ENCODE assay signal across 17 cellular contexts in genomic region chr2:58893645-58894336, GRCh38.
"Had no signal": no experiment of that assay in that cellular context is flagged by ENCODE, and none has a peak within 500 bp of the region (broad histone marks: within the 10 kb centered on the region; RNA-seq: fewer than 3 reads in every experiment).

No MANE protein-coding gene starts in this region.

- H3K4me1 Mint-ChIP-seq: activated naive CD8-positive, alpha-beta T cell treated with anti-CD3 and anti-CD28 coated beads, Interleukin-2, amount 10 ng/mL, durations not matched to agents 7 days and 5 days; naive thymus-derived CD4-positive, alpha-beta T cell had no signal

- H3K4me3 ChIP-seq: breast epithelium, hepatocyte, lower lobe of right lung, right lobe of liver, suprapubic skin had no signal

- H3K36me3 Mint-ChIP-seq: activated CD4-positive, alpha-beta memory T cell treated with anti-CD3 and anti-CD28 coated beads for 36 hours; activated naive CD8-positive, alpha-beta T cell treated with anti-CD3 and anti-CD28 coated beads, Interleukin-2, amount 10 ng/mL, durations not matched to agents 7 days and 5 days; naive thymus-derived CD4-positive, alpha-beta T cell; type B pancreatic cell had no signal

- H3K9me3 ChIP-seq: breast epithelium, lower lobe of right lung, right lobe of liver, suprapubic skin had no signal

- H3K36me3 ChIP-seq: breast epithelium, lower lobe of right lung, right lobe of liver, suprapubic skin had no signal

- H3K27me3 ChIP-seq: breast epithelium, foreskin keratinocyte, hepatocyte, right lobe of liver, suprapubic skin had no signal

- H3K27ac Mint-ChIP-seq: activated CD4-positive, alpha-beta memory T cell treated with anti-CD3 and anti-CD28 coated beads for 36 hours; activated naive CD8-positive, alpha-beta T cell treated with anti-CD3 and anti-CD28 coated beads, Interleukin-2, amount 10 ng/mL, durations not matched to agents 7 days and 5 days; naive thymus-derived CD4-positive, alpha-beta T cell; type B pancreatic cell had no signal

- H3K27me3 Mint-ChIP-seq: naive thymus-derived CD4-positive, alpha-beta T cell; type B pancreatic cell had no signal

- ATAC-seq: foreskin keratinocyte; lower lobe of right lung; naive thymus-derived CD4-positive, alpha-beta T cell; right lobe of liver had no signal

- DNase-seq: activated CD4-positive, alpha-beta memory T cell treated with anti-CD3 and anti-CD28 coated beads for 36 hours; activated CD4-positive, alpha-beta T cell treated with anti-CD3 and anti-CD28 coated beads for 1 hour; activated gamma-delta T cell treated with Interleukin-2 at 50 U/mL for 16 hours; activated naive CD8-positive, alpha-beta T cell treated with anti-CD3 and anti-CD28 coated beads, Interleukin-2, amount 10 ng/mL, durations not matched to agents 7 days and 5 days; activated T-cell treated with anti-CD3 and anti-CD28 coated beads, Interleukin-2, amount 50 U/mL, for 48 hours; foreskin keratinocyte; kidney glomerular epithelial cell; lower lobe of right lung; midbrain; naive thymus-derived CD4-positive, alpha-beta T cell; right lobe of liver; stimulated activated CD4-positive, alpha-beta T cell treated with anti-CD3 and anti-CD28 coated beads, Interleukin-2, amount 100 ng/mL, for 24 hours; stimulated activated naive CD4-positive, alpha-beta T cell had no signal

- H3K9me3 Mint-ChIP-seq: activated CD4-positive, alpha-beta memory T cell treated with anti-CD3 and anti-CD28 coated beads for 36 hours; activated naive CD8-positive, alpha-beta T cell treated with anti-CD3 and anti-CD28 coated beads, Interleukin-2, amount 10 ng/mL, durations not matched to agents 7 days and 5 days; type B pancreatic cell had no signal

- H3K27ac ChIP-seq: breast epithelium, foreskin keratinocyte, hepatocyte, lower lobe of right lung, right lobe of liver, suprapubic skin had no signal

- H3K4me1 ChIP-seq: breast epithelium, foreskin keratinocyte, lower lobe of right lung, right lobe of liver had no signal

- H3K4me3 Mint-ChIP-seq: activated CD4-positive, alpha-beta memory T cell treated with anti-CD3 and anti-CD28 coated beads for 36 hours; activated naive CD8-positive, alpha-beta T cell treated with anti-CD3 and anti-CD28 coated beads, Interleukin-2, amount 10 ng/mL, durations not matched to agents 7 days and 5 days; naive thymus-derived CD4-positive, alpha-beta T cell; type B pancreatic cell had no signal
